In genomic region chr15:40767838-40768491, GRCh38 we compare ENCODE assay signal across 1 cellular context.
TF ChIP-seq lines count a peak whose summit lies in the region.

No MANE protein-coding gene starts in this region.

TF ChIP-seq in HEK293T, 16 proteins besides CTCF, POLR2A, EP300 and RAD21:
- TF ChIP-seq, protein P1, sequence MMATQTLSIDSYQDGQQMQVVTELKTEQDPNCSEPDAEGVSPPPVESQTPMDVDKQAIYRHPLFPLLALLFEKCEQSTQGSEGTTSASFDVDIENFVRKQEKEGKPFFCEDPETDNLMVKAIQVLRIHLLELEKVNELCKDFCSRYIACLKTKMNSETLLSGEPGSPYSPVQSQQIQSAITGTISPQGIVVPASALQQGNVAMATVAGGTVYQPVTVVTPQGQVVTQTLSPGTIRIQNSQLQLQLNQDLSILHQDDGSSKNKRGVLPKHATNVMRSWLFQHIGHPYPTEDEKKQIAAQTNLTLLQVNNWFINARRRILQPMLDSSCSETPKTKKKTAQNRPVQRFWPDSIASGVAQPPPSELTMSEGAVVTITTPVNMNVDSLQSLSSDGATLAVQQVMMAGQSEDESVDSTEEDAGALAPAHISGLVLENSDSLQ (IDR thresholded peaks at IDR 0.05) = no peak
- TF ChIP-seq LEF1 (IDR thresholded peaks at IDR 0.05; ENCODE audit: borderline replicate concordance) (no peak), CTBP1 (IDR thresholded peaks at IDR 0.05; ENCODE audit: borderline replicate concordance) (no peak), ELF4 (IDR thresholded peaks at IDR 0.05) (no peak), ARNT (IDR thresholded peaks at IDR 0.05) (no peak)
